7 cellular contexts compared by ENCODE assay signal in genomic region chr20:47360489-47361267, GRCh38.
DNase-seq lines count a peak whose midpoint lies in the region; ATAC-seq and TF ChIP-seq lines count a peak whose summit lies in the region.

No MANE protein-coding gene starts in this region.

- H3K4me3 ChIP-seq in WI38 (ENCODE audit: low read depth, low read length): peak overlapping the region; percentile 38

- DNase-seq in NCI-H2107 (lab: John Stamatoyannopoulos, UW): peak; percentile 30
- DNase-seq in head of caudate nucleus: peak in 37 of 42 donors; percentile 43 to 82 (median 67)
- DNase-seq in non-pigmented ciliary epithelial cell (ENCODE audit: low read depth): peak; percentile 83

- peak; percentile 42 for TF ChIP-seq POLR2A in GM18526 (IDR thresholded peaks at IDR 0.05; ENCODE audit: extremely low read depth, insufficient read length)

- intact Hi-C loops in head of caudate nucleus (cut with DNase I): no loop called here

- TF ChIP-seq CTCF in WI38 (IDR thresholded peaks at IDR 0.05; ENCODE audit: low read depth, low read length): no peak

- ATAC-seq in GM21825 (IDR thresholded peaks at IDR 0.05; ENCODE audit: unreplicated experiment) (no peak), GM18502 (IDR thresholded peaks at IDR 0.05; ENCODE audit: poor library complexity, unreplicated experiment) (no peak)

Comparison
In these comparisons a context has a peak if more than half of its experiments do, and no peak if none do; other contexts are left out.
1. DNase-seq: peak in every context shown above with its lines; median percentile 83 in non-pigmented ciliary epithelial cell; 67 in head of caudate nucleus; 30 in NCI-H2107.